In the genomic region with DNA sequence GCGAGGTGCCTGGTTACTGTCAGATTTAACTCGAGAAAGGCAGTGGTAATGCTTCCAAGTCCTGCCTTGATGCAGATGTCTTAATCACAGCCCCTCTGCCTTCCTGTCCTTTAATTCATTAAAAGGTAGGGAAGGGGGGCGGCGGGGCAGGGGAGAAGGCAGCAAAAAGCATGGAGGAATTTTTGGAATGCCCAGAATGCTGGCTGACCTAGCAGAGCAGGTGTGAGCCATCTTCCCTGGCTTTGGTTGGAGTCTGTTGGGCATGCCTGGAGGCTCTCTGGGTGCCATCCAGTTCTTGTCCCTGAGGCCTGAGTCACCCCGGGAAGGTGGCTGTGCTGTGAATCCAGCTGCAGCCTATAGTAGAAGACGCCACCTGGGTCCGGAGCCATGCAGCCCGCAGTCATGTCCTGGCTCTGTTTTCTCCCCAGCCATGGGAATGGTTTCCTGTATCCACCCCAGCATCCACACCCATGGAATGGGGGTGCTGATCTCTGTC, we compare ENCODE assay signal across 18 cellular contexts. TPM values are rescaled to one million over a fixed set of nuclear protein-coding genes. Genes with fewer than 3 reads are reported as not detected.
DNase-seq lines count a peak whose midpoint lies in the region; ATAC-seq and TF ChIP-seq lines count a peak whose summit lies in the region.
"Had no signal": no experiment of that assay in that cellular context is flagged by ENCODE, and none has a peak within 500 bp of the region (broad histone marks: within the 10 kb centered on the region; RNA-seq: fewer than 3 reads in every experiment).

No MANE protein-coding gene starts in this region.

- no peak overlapping the region for H3K4me3 ChIP-seq in cardiac muscle cell
- H3K4me3 ChIP-seq: tibial artery had no signal

- H3K36me3 ChIP-seq in cardiac muscle cell = no peaks in the 10 kb centered on the region
- H3K36me3 ChIP-seq: tibial artery had no signal

- TF ChIP-seq CTCF in cardiac muscle cell (IDR thresholded peaks at IDR 0.05; ENCODE audit: low read depth, low read length) = no peak

- H3K27me3 ChIP-seq in cardiac muscle cell = no peaks in the 10 kb centered on the region
- H3K27me3 ChIP-seq: tibial artery had no signal

- peaks cover 14% of the 10 kb centered on the region for H3K4me1 ChIP-seq in cardiac muscle cell (ENCODE audit: low read depth)

- H3K27ac ChIP-seq in cardiac muscle cell (peak overlapping the region; percentile 84), caudate nucleus (ENCODE audit: low read depth, low read length) (no peak overlapping the region)
- H3K27ac ChIP-seq: tibial artery had no signal

- H3K9me3 ChIP-seq in cardiac muscle cell (ENCODE audit: low read depth) = no peaks in the 10 kb centered on the region
- H3K9me3 ChIP-seq: tibial artery had no signal

- ATAC-seq in GM19351 (IDR thresholded peaks at IDR 0.05; ENCODE audit: unreplicated experiment) (no peak), HG02610 (IDR thresholded peaks at IDR 0.05; ENCODE audit: unreplicated experiment) (no peak)
- ATAC-seq: naive thymus-derived CD8-positive, alpha-beta T cell had no signal

- DNase-seq in cardiac muscle cell (ENCODE audit: low read depth in 1 of 2, low spot score in 1 of 2) = peak in 1 of 2 donors; percentile 30
- no peak for DNase-seq in cardiac septum (ENCODE audit: low spot score)
- peak; percentile 54 for DNase-seq in dermis blood vessel endothelial cell
- peak; percentile 91 for DNase-seq in kidney tubule cell (ENCODE audit: low spot score)
- DNase-seq in caudate nucleus (lab: John Stamatoyannopoulos, UW) = no peak
- DNase-seq in DMS 273 treated with DMSO at 0.1 percent for 48 hours (lab: John Stamatoyannopoulos, UW) = no peak
- DNase-seq: activated CD4-positive, alpha-beta T cell treated with anti-CD3 and anti-CD28 coated beads, Interleukin-2, amount 10 ng/mL, durations not matched to agents 24 days and 14 days; IMR-90; NCI-H1694 treated with DMSO at 0.1 percent for 48 hours; small intestine; tibial artery had no signal

- intact Hi-C loops in cardiac septum (cut with DNase I) = no loop called here

RNA-seq across cellular contexts. Expression of a gene that starts 15.6 kb away (rescaled TPM):
- 18.7 and 37.3 TPM in 2 replicates for total RNA-seq in cardiac muscle cell
- 10.9 and 12.8 TPM in 2 replicates for polyA plus RNA-seq in cardiac muscle cell
- total RNA-seq in cardiac septum = 12.3 TPM
- total RNA-seq in dermis blood vessel endothelial cell = 41.9 and 57.7 TPM in 2 replicates
- total RNA-seq: IMR-90 had no signal

RNA-seq across cellular contexts. Expression of a gene that starts 21.6 kb away (rescaled TPM):
- total RNA-seq in cardiac muscle cell (not detected in 2 replicates), cardiac septum (not detected), dermis blood vessel endothelial cell (not detected in 2 replicates)
- not detected in 2 replicates for polyA plus RNA-seq in cardiac muscle cell
- total RNA-seq: A673; activated CD4-positive, alpha-beta T cell treated with anti-CD3 and anti-CD28 coated beads, Interleukin-2, amount 10 ng/mL, durations not matched to agents 24 days and 14 days; activated T-helper 2 cell treated with anti-CD3 and anti-CD28 coated beads, Interferon-gamma antibody, Interleukin-2, Interleukin-4, amounts not matched to agents 10 μg/mL and 5 μg/mL and 100 μg/mL, durations not matched to agents 14 hours and 24 hours and 36 hours; epithelial cell of proximal tubule; IMR-90; naive thymus-derived CD8-positive, alpha-beta T cell; T-helper 1 cell treated with Interleukin-12 subunit alpha and Interleukin-12 subunit beta and Interleukin-4 antibody, amounts not matched to agents 30 ng/mL and 1 ng/mL, for 36 hours had no signal
- polyA plus RNA-seq: IMR-90; naive thymus-derived CD8-positive, alpha-beta T cell; small intestine had no signal

Comparison
In these comparisons a context has a peak if more than half of its experiments do, and no peak if none do; other contexts are left out.
1. DNase-seq: peak in dermis blood vessel endothelial cell (single experiment) and kidney tubule cell (single experiment); none in cardiac septum (single experiment), caudate nucleus (0 of 61) and DMS 273 treated with DMSO at 0.1 percent for 48 hours (single experiment).